ENCODE assay signal across 10 cellular contexts in the genomic region with DNA sequence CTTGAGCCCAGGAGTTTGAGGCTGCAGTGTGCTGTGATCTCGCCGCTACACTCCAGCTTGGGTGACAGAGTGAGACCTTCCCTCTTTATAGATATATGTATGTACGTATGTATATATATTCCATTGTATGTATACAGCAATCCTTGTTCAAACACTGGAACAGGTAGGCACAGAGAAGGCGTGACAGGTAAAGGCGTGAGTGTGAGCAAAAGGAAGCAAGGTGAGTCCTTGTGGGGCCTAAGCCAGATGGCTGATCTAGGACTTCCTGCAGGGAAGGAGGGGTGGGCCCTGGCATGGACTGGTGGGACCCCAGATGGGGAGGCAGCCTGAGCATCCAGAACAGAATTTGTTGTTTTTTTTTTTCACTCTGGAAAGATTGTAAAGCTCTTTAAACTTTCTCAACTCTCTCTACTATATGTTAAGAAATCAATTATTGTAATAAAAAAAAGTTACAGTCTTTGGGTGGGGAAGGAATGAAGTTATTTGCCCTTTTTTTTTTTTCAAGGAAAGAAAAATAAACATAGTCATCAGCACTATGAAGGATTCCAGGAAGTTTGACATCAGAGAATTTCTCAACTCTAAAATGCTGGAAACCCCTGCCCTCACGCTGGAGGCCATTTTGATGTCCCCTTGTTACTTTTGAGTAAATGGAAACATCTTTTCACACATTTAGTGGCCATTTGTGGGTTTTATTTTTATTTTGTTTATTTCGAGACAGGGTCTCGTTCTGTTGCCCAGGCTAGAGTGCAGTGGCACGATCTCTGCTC. TPM values are rescaled to one million over a fixed set of nuclear protein-coding genes. Genes with fewer than 3 reads are reported as not detected.
A peak's percentile ranks its signal among the peaks of the same experiment; 100 is the strongest.
DNase-seq lines count a peak whose midpoint lies in the region; ATAC-seq and TF ChIP-seq lines count a peak whose summit lies in the region.
"Had no signal": no experiment of that assay in that cellular context is flagged by ENCODE, and none has a peak within 500 bp of the region (broad histone marks: within the 10 kb centered on the region; RNA-seq: fewer than 3 reads in every experiment).

No MANE protein-coding gene starts in this region.

- H3K36me3 Mint-ChIP-seq in activated CD4-positive, alpha-beta T cell treated with anti-CD3 and anti-CD28 coated beads for 36 hours (ENCODE audit: low read depth) = no peaks in the 10 kb centered on the region
- H3K36me3 Mint-ChIP-seq: activated naive CD4-positive, alpha-beta T cell treated with anti-CD3 and anti-CD28 coated beads, Interleukin-2, amount 50 U/mL, for 24 hours had no signal

- CTCF ChIA-PET in activated CD4-positive, alpha-beta T cell treated with anti-CD3 and anti-CD28 coated beads for 36 hours (lab: Charles Lee) = interaction anchor here (0.7 to 1.1 kb wide), 2 partner anchors 12 to 868 kb away, joined by 3 read pairs; no protein-coding TSS in a partner anchor

- in situ Hi-C loops in HAP-1 (cut with MboI; ENCODE audit: low sequenced_read_pairs) = no loop called here

- H3K9me3 ChIP-seq in thoracic aorta (no peaks in the 10 kb centered on the region), HAP-1 (no peaks in the 10 kb centered on the region)

- H3K4me3 ChIP-seq in thoracic aorta (no peak overlapping the region), HAP-1 (no peak overlapping the region)

- WGBS in adipose tissue, 3 donors = 62 to 89% (median 83%) methylated on average over 9 of the region's 9 CpGs

- no peaks in the 10 kb centered on the region for H3K9me3 Mint-ChIP-seq in activated CD4-positive, alpha-beta T cell treated with anti-CD3 and anti-CD28 coated beads for 36 hours (ENCODE audit: low read depth)
- H3K9me3 Mint-ChIP-seq: activated naive CD4-positive, alpha-beta T cell treated with anti-CD3 and anti-CD28 coated beads, Interleukin-2, amount 50 U/mL, for 24 hours had no signal

- no peak for DNase-seq in activated CD4-positive, alpha-beta T cell treated with anti-CD3 and anti-CD28 coated beads for 36 hours
- no peak for DNase-seq in activated CD4-positive, alpha-beta T cell treated with anti-CD3 and anti-CD28 coated beads, Interleukin-2, amount 50 U/mL, for 1 hour
- DNase-seq in iris pigment epithelial cell (ENCODE audit: low read depth) (peak; percentile 88), thoracic aorta (ENCODE audit: low spot score) (no peak), NCI-H2227 treated with DMSO at 0.1 percent for 48 hours (lab: John Stamatoyannopoulos, UW) (no peak), HAP-1 (ENCODE audit: low spot score in 2 of 2) (no peak)
- DNase-seq in activated CD4-positive, CD25-positive, alpha-beta regulatory T cell treated with anti-CD3 and anti-CD28 coated beads, Interleukin-2, amount 50 U/mL, for 72 hours = no peak

- H3K4me1 Mint-ChIP-seq in activated CD4-positive, alpha-beta T cell treated with anti-CD3 and anti-CD28 coated beads for 36 hours = peaks cover 32% of the 10 kb centered on the region

- peak overlapping the region; percentile 29 for H3K27ac Mint-ChIP-seq in activated CD4-positive, alpha-beta T cell treated with anti-CD3 and anti-CD28 coated beads for 36 hours
- H3K27ac Mint-ChIP-seq: activated naive CD4-positive, alpha-beta T cell treated with anti-CD3 and anti-CD28 coated beads, Interleukin-2, amount 50 U/mL, for 24 hours had no signal

- H3K36me3 ChIP-seq in thoracic aorta (no peaks in the 10 kb centered on the region), HAP-1 (replicated peaks) (no peaks in the 10 kb centered on the region)

- TF ChIP-seq CTCF in thoracic aorta (IDR thresholded peaks at IDR 0.05) = no peak

- H3K27me3 Mint-ChIP-seq in activated CD4-positive, alpha-beta T cell treated with anti-CD3 and anti-CD28 coated beads for 36 hours = peaks cover 5% of the 10 kb centered on the region
- H3K27me3 Mint-ChIP-seq: activated naive CD4-positive, alpha-beta T cell treated with anti-CD3 and anti-CD28 coated beads, Interleukin-2, amount 50 U/mL, for 24 hours had no signal

- intact Hi-C loops in activated CD4-positive, alpha-beta T cell treated with anti-CD3 and anti-CD28 coated beads for 36 hours (cut with DNase I, micrococcal nuclease) = no loop called here

- H3K4me3 Mint-ChIP-seq in activated CD4-positive, alpha-beta T cell treated with anti-CD3 and anti-CD28 coated beads for 36 hours = no peak overlapping the region
- H3K4me3 Mint-ChIP-seq: activated naive CD4-positive, alpha-beta T cell treated with anti-CD3 and anti-CD28 coated beads, Interleukin-2, amount 50 U/mL, for 24 hours had no signal

- H3K27ac ChIP-seq in adipose tissue (ENCODE audit: low read depth, low read length) = peak overlapping the region; percentile 70
- peak overlapping the region; percentile 85 to 92 for H3K27ac ChIP-seq in thoracic aorta

- H3K4me1 ChIP-seq in thoracic aorta (ENCODE audit: control insufficient read depth in 1 of 2, low read depth in 2 of 2) (peaks cover 31 to 47% of the 10 kb centered on the region in 2 donors), HAP-1 (peaks cover 5% of the 10 kb centered on the region)

- ATAC-seq in activated CD4-positive, alpha-beta T cell treated with anti-CD3 and anti-CD28 coated beads for 36 hours = no peak
- ATAC-seq in thoracic aorta (ENCODE audit: insufficient number of reproducible peaks, low FRiP score, low read depth) = peak; percentile 15
- ATAC-seq: left lobe of liver had no signal

- no peaks in the 10 kb centered on the region for H3K27me3 ChIP-seq in thoracic aorta (replicated peaks; ENCODE audit: insufficient read depth)
- no peaks in the 10 kb centered on the region for H3K27me3 ChIP-seq in HAP-1 (ENCODE audit: low read depth)

- POLR2A ChIA-PET in activated CD4-positive, alpha-beta T cell treated with anti-CD3 and anti-CD28 coated beads for 36 hours (lab: Charles Lee) = interaction anchor here (0.6 kb wide), 1 partner anchor 242 kb away, joined by 8 read pairs; no protein-coding TSS in a partner anchor

RNA-seq across cellular contexts. Expression of gene STXBP1, which starts 38.9 kb away (rescaled TPM):
- total RNA-seq in activated CD4-positive, alpha-beta T cell treated with anti-CD3 and anti-CD28 coated beads for 36 hours = 10 to 100 TPM; 15.9 to 18.1 TPM
- 10 to 100 TPM; 12.7 to 42.4 (median 34.1) TPM for polyA plus RNA-seq in adipose tissue
- total RNA-seq in thoracic aorta = 10 to 100 TPM; 66.2 to 87.3 TPM
